ENCODE assay signal across 1 cellular context in the genomic region with DNA sequence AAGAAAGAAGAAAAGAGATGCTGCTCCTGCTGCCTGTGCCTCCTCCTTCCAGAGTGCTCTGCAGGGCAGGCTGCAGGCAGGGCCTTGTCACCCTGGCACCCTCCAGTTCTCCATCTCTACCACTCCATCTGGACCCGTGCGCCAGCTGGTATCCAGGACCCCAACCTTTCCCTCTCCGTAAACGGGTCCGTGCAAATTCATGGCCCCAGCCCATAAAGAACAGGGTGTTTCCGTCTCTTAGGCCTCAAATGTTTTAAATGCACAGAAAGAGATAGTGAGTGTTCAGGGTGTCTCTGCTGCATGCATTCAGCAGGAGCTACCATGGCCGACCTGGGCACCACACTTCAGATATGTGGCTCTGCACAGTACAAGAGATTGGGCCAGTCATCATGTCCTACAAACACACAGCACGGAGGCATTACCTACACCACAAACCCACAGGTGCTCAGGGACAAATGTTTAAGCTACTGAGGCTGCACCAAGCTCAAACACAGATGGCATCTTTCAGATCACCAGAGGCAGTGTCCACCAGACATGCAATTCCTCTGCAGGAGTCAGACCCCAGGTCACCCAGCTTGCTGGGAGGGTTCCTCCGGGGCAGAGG.
TF ChIP-seq lines count a peak whose summit lies in the region.

No MANE protein-coding gene starts in this region.

TF ChIP-seq in H1, 55 proteins besides CTCF, POLR2A, EP300 and RAD21 (continued from another document):
- TF ChIP-seq KDM4A (IDR thresholded peaks at IDR 0.05; ENCODE audit: low read depth, low read length, severe bottlenecking), result no peak
- TF ChIP-seq RXRA (IDR thresholded peaks at IDR 0.05; ENCODE audit: insufficient read depth, low read depth, low read length), result no peak
- TF ChIP-seq ZNF274 (IDR thresholded peaks at IDR 0.05; ENCODE audit: borderline replicate concordance, extremely low read depth, low read length), result no peak
- no peak for TF ChIP-seq TCF12 (IDR thresholded peaks at IDR 0.05; ENCODE audit: low read depth, low read length)
- TF ChIP-seq CEBPB (IDR thresholded peaks at IDR 0.05; ENCODE audit: low read depth, low read length), result no peak
- no peak for TF ChIP-seq CTBP2 (IDR thresholded peaks at IDR 0.05; ENCODE audit: borderline replicate concordance, insufficient read depth, insufficient read length, low read length)
- TF ChIP-seq MAX (IDR thresholded peaks at IDR 0.05), result no peak
TF ChIP-seq in H1: peak in this region for 0.
